In the genomic region with DNA sequence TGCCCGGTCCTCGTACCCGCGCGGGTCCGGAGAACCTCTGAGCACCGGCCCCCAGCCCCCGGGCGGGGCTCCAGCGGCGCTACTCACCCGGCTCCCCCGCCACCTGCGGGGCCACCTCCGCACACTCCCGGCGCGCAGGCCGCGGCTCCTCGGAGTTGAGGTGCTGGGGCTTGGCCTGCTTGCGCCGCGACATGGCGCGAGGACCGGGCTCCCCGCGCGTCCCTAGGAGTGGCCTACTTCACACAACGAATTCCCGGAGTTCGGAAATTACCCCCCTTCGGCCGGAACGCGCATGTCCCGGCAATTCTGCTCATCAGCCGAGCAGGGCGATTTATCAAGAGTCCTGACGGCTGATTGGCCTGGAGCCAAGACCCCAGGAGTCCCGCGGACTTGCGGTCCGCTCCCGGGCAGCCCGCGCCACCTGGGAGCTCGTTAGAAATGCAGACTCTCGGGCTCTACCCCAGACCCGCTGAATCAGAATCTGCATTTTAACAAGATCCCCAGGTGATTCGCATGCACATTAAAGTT, we compare ENCODE assay signal across 1 cellular context.
TF ChIP-seq lines count a peak whose summit lies in the region.

No MANE protein-coding gene starts in this region.

TF ChIP-seq in GM23338, 12 proteins besides CTCF, POLR2A, EP300 and RAD21 (continued from another document):
- TF ChIP-seq, protein P1, sequence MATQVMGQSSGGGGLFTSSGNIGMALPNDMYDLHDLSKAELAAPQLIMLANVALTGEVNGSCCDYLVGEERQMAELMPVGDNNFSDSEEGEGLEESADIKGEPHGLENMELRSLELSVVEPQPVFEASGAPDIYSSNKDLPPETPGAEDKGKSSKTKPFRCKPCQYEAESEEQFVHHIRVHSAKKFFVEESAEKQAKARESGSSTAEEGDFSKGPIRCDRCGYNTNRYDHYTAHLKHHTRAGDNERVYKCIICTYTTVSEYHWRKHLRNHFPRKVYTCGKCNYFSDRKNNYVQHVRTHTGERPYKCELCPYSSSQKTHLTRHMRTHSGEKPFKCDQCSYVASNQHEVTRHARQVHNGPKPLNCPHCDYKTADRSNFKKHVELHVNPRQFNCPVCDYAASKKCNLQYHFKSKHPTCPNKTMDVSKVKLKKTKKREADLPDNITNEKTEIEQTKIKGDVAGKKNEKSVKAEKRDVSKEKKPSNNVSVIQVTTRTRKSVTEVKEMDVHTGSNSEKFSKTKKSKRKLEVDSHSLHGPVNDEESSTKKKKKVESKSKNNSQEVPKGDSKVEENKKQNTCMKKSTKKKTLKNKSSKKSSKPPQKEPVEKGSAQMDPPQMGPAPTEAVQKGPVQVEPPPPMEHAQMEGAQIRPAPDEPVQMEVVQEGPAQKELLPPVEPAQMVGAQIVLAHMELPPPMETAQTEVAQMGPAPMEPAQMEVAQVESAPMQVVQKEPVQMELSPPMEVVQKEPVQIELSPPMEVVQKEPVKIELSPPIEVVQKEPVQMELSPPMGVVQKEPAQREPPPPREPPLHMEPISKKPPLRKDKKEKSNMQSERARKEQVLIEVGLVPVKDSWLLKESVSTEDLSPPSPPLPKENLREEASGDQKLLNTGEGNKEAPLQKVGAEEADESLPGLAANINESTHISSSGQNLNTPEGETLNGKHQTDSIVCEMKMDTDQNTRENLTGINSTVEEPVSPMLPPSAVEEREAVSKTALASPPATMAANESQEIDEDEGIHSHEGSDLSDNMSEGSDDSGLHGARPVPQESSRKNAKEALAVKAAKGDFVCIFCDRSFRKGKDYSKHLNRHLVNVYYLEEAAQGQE (IDR thresholded peaks at IDR 0.05; ENCODE audit: unreplicated experiment), result no peak
- TF ChIP-seq CREB1 (CRISPR knock-in tag; IDR thresholded peaks at IDR 0.05; ENCODE audit: low read depth) (no peak), JUNB (IDR thresholded peaks at IDR 0.05; ENCODE audit: unreplicated experiment) (no peak), EZH2 (IDR thresholded peaks at IDR 0.05; ENCODE audit: low read depth, unreplicated experiment) (no peak), EZH2phosphoT487 (IDR thresholded peaks at IDR 0.05; ENCODE audit: unreplicated experiment) (no peak)
